Comparison of ENCODE assay signal across 9 cellular contexts in the genomic region with DNA sequence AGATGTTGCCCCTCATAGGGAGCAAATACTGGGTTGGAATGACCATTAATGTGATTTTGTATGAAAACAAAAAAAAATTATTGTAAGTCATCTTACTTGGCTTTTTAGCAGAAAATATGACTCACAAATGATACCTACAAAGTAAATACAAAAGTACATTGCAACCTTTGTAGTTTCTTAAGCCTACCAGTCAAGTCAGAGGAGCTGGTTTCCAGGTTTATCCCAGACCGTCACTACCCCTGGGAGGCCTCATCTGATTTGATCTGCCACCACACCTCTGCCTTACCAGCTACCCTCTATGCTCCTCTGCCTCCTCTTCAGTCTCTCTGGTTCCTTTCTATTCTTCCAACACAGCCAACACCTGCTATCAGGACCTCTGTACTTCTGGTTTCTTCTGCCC.
"Had no signal": no experiment of that assay in that cellular context is flagged by ENCODE, and none has a peak within 500 bp of the region (broad histone marks: within the 10 kb centered on the region; RNA-seq: fewer than 3 reads in every experiment).

No MANE protein-coding gene starts in this region.

- H3K4me3 ChIP-seq: GM23248, HAP-1 had no signal

- H3K4me3 Mint-ChIP-seq: HFFc6, IgD-negative memory B cell had no signal

- ATAC-seq: HCT116, HepG2 had no signal

- H3K36me3 ChIP-seq: HAP-1 had no signal

- H3K27ac Mint-ChIP-seq: HFFc6, IgD-negative memory B cell had no signal

- DNase-seq: GM23248, GOT3, H7, HFFc6, KBM-7 had no signal

- H3K4me1 Mint-ChIP-seq: IgD-negative memory B cell had no signal

- H3K4me1 ChIP-seq: HAP-1 had no signal

- H2AFZ ChIP-seq: GM23248 had no signal

- H3K27ac ChIP-seq: GM23248 had no signal

- H3K9me3 Mint-ChIP-seq: HFFc6, IgD-negative memory B cell had no signal

- H3K9ac ChIP-seq: GM23248 had no signal

- H3K9me3 ChIP-seq: HAP-1 had no signal
